Comparison of ENCODE assay signal across 22 cellular contexts in the genomic region with DNA sequence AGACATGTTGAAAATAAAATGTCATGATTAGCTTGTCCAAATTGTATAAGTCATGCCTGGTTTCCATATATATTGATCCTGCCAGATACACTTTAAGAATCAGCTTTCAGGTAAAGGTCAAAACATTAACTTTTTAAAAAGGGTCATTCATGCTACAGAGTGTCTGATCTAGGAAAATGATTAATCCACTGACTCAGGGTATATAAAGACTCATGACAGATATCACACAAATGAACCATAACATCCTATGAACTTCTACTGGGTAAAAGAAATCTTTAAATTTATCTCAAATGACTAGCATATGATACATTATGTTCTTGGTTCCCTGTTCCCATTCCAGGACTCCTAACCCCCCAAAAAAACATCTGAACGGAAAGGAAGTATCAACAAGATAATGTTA. TPM values are rescaled to one million over a fixed set of nuclear protein-coding genes. Genes with fewer than 3 reads are reported as not detected.
"Had no signal": no experiment of that assay in that cellular context is flagged by ENCODE, and none has a peak within 500 bp of the region (broad histone marks: within the 10 kb centered on the region; RNA-seq: fewer than 3 reads in every experiment).

No MANE protein-coding gene starts in this region.

- H3K36me3 Mint-ChIP-seq: natural killer cell had no signal

- ATAC-seq: lower lobe of right lung; natural killer cell; stimulated activated naive B cell treated with anti-CD40 and anti-IgM and Interleukin-4, amounts not matched to agents 10 μg/mL and 1 μg/mL and 100 μg/mL, for 72 hours had no signal

- H3K27me3 ChIP-seq: adrenal gland, breast epithelium, esophagus squamous epithelium, ovary, sigmoid colon, tibial artery, uterus had no signal

- H3K27ac ChIP-seq: adrenal gland, breast epithelium, esophagus squamous epithelium, lower lobe of right lung, ovary, sigmoid colon, tibial artery, uterus had no signal

- FAIRE-seq: astrocyte, endothelial cell of umbilical vein had no signal

- H3K27ac Mint-ChIP-seq: dendritic cell treated with granulocyte-macrophage colony-stimulating factor and Interleukin-4, amounts not matched to agents 40 ng/mL and 50 ng/mL, for 4 days; natural killer cell; stimulated activated naive B cell treated with anti-CD40 and anti-IgM and Interleukin-4, amounts not matched to agents 10 μg/mL and 1 μg/mL and 100 μg/mL, for 72 hours had no signal

- H3K36me3 ChIP-seq: adrenal gland, breast epithelium, esophagus squamous epithelium, lower lobe of right lung, ovary, sigmoid colon, uterus had no signal

- DNase-seq: activated CD4-positive, alpha-beta T cell treated with anti-CD3 and anti-CD28 coated beads for 1 hour; activated CD4-positive, alpha-beta T cell treated with anti-CD3 and anti-CD28 coated beads, Interleukin-2, amount 50 U/mL, for 48 hours; activated naive CD4-positive, alpha-beta T cell treated with Interleukin-2 at 50 U/mL for 16 hours; adrenal gland; cerebellar nuclear complex; effector CD8-positive, alpha-beta T cell; esophagus squamous epithelium; lower lobe of right lung; natural killer cell; ovary; sigmoid colon; stimulated activated CD4-positive, alpha-beta T cell treated with anti-CD3 and anti-CD28 coated beads, Interleukin-4, amount 100 ng/mL, for 4 hours; stimulated activated naive B cell treated with anti-CD40 and anti-IgM and Interleukin-4, amounts not matched to agents 10 μg/mL and 1 μg/mL and 100 μg/mL, for 72 hours; substantia nigra; uterus had no signal

- H3K4me3 Mint-ChIP-seq: dendritic cell treated with granulocyte-macrophage colony-stimulating factor and Interleukin-4, amounts not matched to agents 40 ng/mL and 50 ng/mL, for 4 days; natural killer cell; stimulated activated naive B cell treated with anti-CD40 and anti-IgM and Interleukin-4, amounts not matched to agents 10 μg/mL and 1 μg/mL and 100 μg/mL, for 72 hours had no signal

- H3K4me3 ChIP-seq: adrenal gland, breast epithelium, esophagus squamous epithelium, lower lobe of right lung, ovary, sigmoid colon, tibial artery, uterus had no signal

- H3K27me3 Mint-ChIP-seq: dendritic cell treated with granulocyte-macrophage colony-stimulating factor and Interleukin-4, amounts not matched to agents 40 ng/mL and 50 ng/mL, for 4 days; stimulated activated naive B cell treated with anti-CD40 and anti-IgM and Interleukin-4, amounts not matched to agents 10 μg/mL and 1 μg/mL and 100 μg/mL, for 72 hours had no signal

- H3K9me3 ChIP-seq: ovary, uterus had no signal

RNA-seq across cellular contexts. Expression of a gene that starts 54.5 kb away (rescaled TPM):
- total RNA-seq: breast epithelium; endothelial cell of umbilical vein; lower lobe of right lung; mesenteric fat pad; natural killer cell; T-helper 1 cell treated with Interleukin-12 subunit alpha and Interleukin-12 subunit beta and Interleukin-4 antibody, amounts not matched to agents 30 ng/mL and 1 ng/mL, for 36 hours had no signal
